Comparison of ENCODE assay signal across 20 cellular contexts in genomic region chr1:59171788-59172187, GRCh38.
DNase-seq lines count a peak whose midpoint lies in the region; ATAC-seq, FAIRE-seq and TF ChIP-seq lines count a peak whose summit lies in the region.
"Had no signal": no experiment of that assay in that cellular context is flagged by ENCODE, and none has a peak within 500 bp of the region (broad histone marks: within the 10 kb centered on the region; RNA-seq: fewer than 3 reads in every experiment).

No MANE protein-coding gene starts in this region.

- H3K4me1 Mint-ChIP-seq in mesothelial cell of epicardium: peaks cover 35% of the 10 kb centered on the region
- H3K4me1 Mint-ChIP-seq: GM23338 had no signal

- H3K4me1 ChIP-seq in A549 (peaks cover 39% of the 10 kb centered on the region), HEK293 (ENCODE audit: control insufficient read depth, insufficient read depth, low read length) (no peaks in the 10 kb centered on the region)
- H3K4me1 ChIP-seq: HAP-1 had no signal

- no peak for DNase-seq in A549 (ENCODE audit: low read depth in 1 of 2, low spot score in 1 of 2)
- no peak for DNase-seq in mesothelial cell of epicardium (ENCODE audit: low spot score in 2 of 2, unreplicated experiment in 2 of 2)
- DNase-seq in OCI-M2 (lab: John Stamatoyannopoulos, UW; ENCODE audit: unreplicated experiment): no peak
- no peak for DNase-seq in NCI-H2107 (lab: John Stamatoyannopoulos, UW)
- DNase-seq: EL, IMR-90, Karpas-422, NCI-H1694 treated with DMSO at 0.1 percent for 48 hours, NCI-H2081 treated with DMSO at 0.1 percent for 48 hours, NCI-H2227 treated with DMSO at 0.1 percent for 48 hours, NCI-H510A treated with DMSO at 0.1 percent for 48 hours, NCI-H748 treated with DMSO at 0.1 percent for 48 hours, Right ventricle myocardium superior had no signal

- H3K36me3 ChIP-seq in HEK293 (ENCODE audit: control insufficient read depth in 2 of 2, insufficient read depth in 1 of 2, low read length in 2 of 2): no peaks in the 10 kb centered on the region
- H3K36me3 ChIP-seq: HAP-1 had no signal

- no peaks in the 10 kb centered on the region for H3K27me3 Mint-ChIP-seq in mesothelial cell of epicardium (ENCODE audit: low read depth)

- TF ChIP-seq CTCF in A549 (IDR thresholded peaks at IDR 0.05): no peak
- TF ChIP-seq CTCF in HEK293 (tag by site-specific recombination; IDR thresholded peaks at IDR 0.05): no peak
- TF ChIP-seq CTCF in mesothelial cell of epicardium (IDR thresholded peaks at IDR 0.05; ENCODE audit: unreplicated experiment): no peak

- peaks cover 5% of the 10 kb centered on the region for H3K36me3 Mint-ChIP-seq in mesothelial cell of epicardium

- no peak for FAIRE-seq in A549 (lab: Jason Lieb, UNC)

- H3K9me3 Mint-ChIP-seq in mesothelial cell of epicardium: peaks cover 21% of the 10 kb centered on the region
- H3K9me3 Mint-ChIP-seq: GM23338 had no signal

- CTCF ChIA-PET in A549 (lab: Yijun Ruan, JAX): no interaction called here
- CTCF ChIA-PET in HEK293 (lab: Yijun Ruan, JAX): no interaction called here

- peak overlapping the region; percentile 49 for H3K27ac Mint-ChIP-seq in mesothelial cell of epicardium
- H3K27ac Mint-ChIP-seq: GM23338 had no signal

- H3K4me3 ChIP-seq in A549 (no peak overlapping the region), HEK293 (ENCODE audit: low read depth, low read length) (no peak overlapping the region)
- H3K4me3 ChIP-seq: GM23338, HAP-1 had no signal

- peak overlapping the region; percentile 8 to 66; a peak in 3 of 6 replicates for H3K27ac ChIP-seq in A549
- no peak overlapping the region for H3K27ac ChIP-seq in HEK293 (ENCODE audit: extremely low read depth, low read depth, low read length)
- H3K27ac ChIP-seq: C4-2B had no signal

- TF ChIP-seq RAD21 in A549 (conservative IDR thresholded peaks at IDR 0.05 in 1 of 2, IDR thresholded peaks at IDR 0.05 in 1 of 2): no peak

- no peak overlapping the region for H3K4me3 Mint-ChIP-seq in mesothelial cell of epicardium
- H3K4me3 Mint-ChIP-seq: GM23338 had no signal

- no peak for TF ChIP-seq EP300 in A549 (IDR thresholded peaks at IDR 0.05)

- TF ChIP-seq POLR2A in A549 (IDR thresholded peaks at IDR 0.05; ENCODE audit: low read length): no peak

- peak overlapping the region; percentile 24; the same call in 2 of the 3 replicates for H3K4me2 ChIP-seq in A549
- H3K4me2 ChIP-seq: GM23338 had no signal

- WGBS in A549 (ENCODE audit: missing lambda C conversion rate): 53% methylated on average over 4 of the region's 4 CpGs

- POLR2A ChIA-PET in A549 (lab: Yijun Ruan, JAX) (no interaction called here), HEK293 (lab: Yijun Ruan, JAX) (no interaction called here)

- no peaks in the 10 kb centered on the region for H3K9me3 ChIP-seq in A549
- H3K9me3 ChIP-seq in HEK293 (ENCODE audit: control insufficient read depth, insufficient read depth, low read depth, low read length): no peaks in the 10 kb centered on the region
- H3K9me3 ChIP-seq: HAP-1 had no signal

- ATAC-seq in A549: no peak
- peak; percentile 51 for ATAC-seq in SK-N-SH treated with all-trans-retinoic acid at 6 μM for 48 hours
- no peak for ATAC-seq in GM21825 (IDR thresholded peaks at IDR 0.05; ENCODE audit: unreplicated experiment)
- no peak for ATAC-seq in GM19455 (IDR thresholded peaks at IDR 0.05; ENCODE audit: unreplicated experiment)
- ATAC-seq: GM23338 had no signal

TF ChIP-seq in A549, 52 proteins besides CTCF, POLR2A, EP300 and RAD21:
- no peak for TF ChIP-seq HOXB13 (CRISPR knock-in tag; IDR thresholded peaks at IDR 0.05; ENCODE audit: low read depth)
- TF ChIP-seq JUN (IDR thresholded peaks at IDR 0.05): no peak
- TF ChIP-seq HMGXB4 (CRISPR knock-in tag; IDR thresholded peaks at IDR 0.05; ENCODE audit: borderline replicate concordance): no peak
- TF ChIP-seq PHF8 (IDR thresholded peaks at IDR 0.05; ENCODE audit: borderline replicate concordance, low read depth): no peak
- TF ChIP-seq SREBF2 (IDR thresholded peaks at IDR 0.05): no peak
- no peak for TF ChIP-seq ZC3H11A (IDR thresholded peaks at IDR 0.05)
- no peak for TF ChIP-seq NPAS2 (CRISPR knock-in tag; IDR thresholded peaks at IDR 0.05; ENCODE audit: borderline replicate concordance)
- no peak for TF ChIP-seq JUNB (IDR thresholded peaks at IDR 0.05)
- no peak for TF ChIP-seq MYC (IDR thresholded peaks at IDR 0.05; ENCODE audit: borderline replicate concordance, low read length)
- no peak for TF ChIP-seq FOSB (CRISPR knock-in tag; IDR thresholded peaks at IDR 0.05)
- TF ChIP-seq, protein P1, sequence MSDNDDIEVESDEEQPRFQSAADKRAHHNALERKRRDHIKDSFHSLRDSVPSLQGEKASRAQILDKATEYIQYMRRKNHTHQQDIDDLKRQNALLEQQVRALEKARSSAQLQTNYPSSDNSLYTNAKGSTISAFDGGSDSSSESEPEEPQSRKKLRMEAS (IDR thresholded peaks at IDR 0.05): no peak

TF ChIP-seq in HEK293, 187 proteins besides CTCF, POLR2A, EP300 and RAD21:
- TF ChIP-seq, protein P2, sequence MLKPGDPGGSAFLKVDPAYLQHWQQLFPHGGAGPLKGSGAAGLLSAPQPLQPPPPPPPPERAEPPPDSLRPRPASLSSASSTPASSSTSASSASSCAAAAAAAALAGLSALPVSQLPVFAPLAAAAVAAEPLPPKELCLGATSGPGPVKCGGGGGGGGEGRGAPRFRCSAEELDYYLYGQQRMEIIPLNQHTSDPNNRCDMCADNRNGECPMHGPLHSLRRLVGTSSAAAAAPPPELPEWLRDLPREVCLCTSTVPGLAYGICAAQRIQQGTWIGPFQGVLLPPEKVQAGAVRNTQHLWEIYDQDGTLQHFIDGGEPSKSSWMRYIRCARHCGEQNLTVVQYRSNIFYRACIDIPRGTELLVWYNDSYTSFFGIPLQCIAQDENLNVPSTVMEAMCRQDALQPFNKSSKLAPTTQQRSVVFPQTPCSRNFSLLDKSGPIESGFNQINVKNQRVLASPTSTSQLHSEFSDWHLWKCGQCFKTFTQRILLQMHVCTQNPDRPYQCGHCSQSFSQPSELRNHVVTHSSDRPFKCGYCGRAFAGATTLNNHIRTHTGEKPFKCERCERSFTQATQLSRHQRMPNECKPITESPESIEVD (tag by site-specific recombination; IDR thresholded peaks at IDR 0.05): peak; percentile 63
- no peak for TF ChIP-seq ZXDB (tag by site-specific recombination; IDR thresholded peaks at IDR 0.05)

TF ChIP-seq in SK-N-SH treated with all-trans-retinoic acid at 6 μM for 48 hours, 23 proteins besides CTCF, POLR2A, EP300 and RAD21:
- no peak for TF ChIP-seq BACH2 (CRISPR knock-in tag; IDR thresholded peaks at IDR 0.05; ENCODE audit: borderline replicate concordance)
- TF ChIP-seq ZFP30 (CRISPR knock-in tag; IDR thresholded peaks at IDR 0.05): no peak
- TF ChIP-seq ISL1 (CRISPR knock-in tag; IDR thresholded peaks at IDR 0.05): peak; percentile 67
TF ChIP-seq in SK-N-SH treated with all-trans-retinoic acid at 6 μM for 48 hours: peak in this region for 1.
